In the genomic region with DNA sequence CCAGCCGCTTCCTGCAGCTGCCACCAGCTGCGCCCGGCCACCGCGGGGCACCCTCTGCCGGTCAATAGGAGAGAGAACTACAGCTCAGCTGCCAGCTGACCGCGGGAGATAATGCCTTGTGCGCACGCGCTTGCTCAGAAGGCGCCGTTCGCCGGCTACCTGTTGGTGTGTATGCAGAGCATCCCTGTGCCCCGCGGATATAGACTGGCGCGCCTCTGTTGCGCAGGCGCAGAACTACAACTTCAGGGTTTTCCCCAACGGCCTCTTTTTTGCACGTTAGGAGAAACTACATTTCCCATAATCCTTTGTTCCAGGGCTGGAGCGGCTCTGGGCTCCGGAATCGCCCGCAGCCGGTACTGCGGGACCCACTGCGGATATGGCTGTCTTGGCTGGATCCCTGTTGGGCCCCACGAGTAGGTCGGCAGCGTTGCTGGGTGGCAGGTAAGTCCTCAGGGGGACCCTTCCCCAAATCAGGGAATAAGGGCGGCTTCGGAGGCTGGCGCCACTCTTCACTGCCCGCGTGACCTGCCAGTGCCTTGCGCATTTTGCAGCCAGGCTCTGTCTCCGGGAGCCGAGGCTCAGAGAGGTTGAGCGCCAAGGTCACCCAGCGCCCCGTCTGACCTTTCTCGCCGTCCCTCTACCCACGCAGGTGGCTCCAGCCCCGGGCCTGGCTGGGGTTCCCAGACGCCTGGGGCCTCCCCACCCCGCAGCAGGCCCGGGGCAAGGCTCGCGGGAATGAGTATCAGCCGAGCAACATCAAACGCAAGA, we compare ENCODE assay signal across 1 cellular context.
TF ChIP-seq lines count a peak whose summit lies in the region.

A gene (plus strand): TSS at position 356 of the 768 bp plus-strand sequence. CDS start 21 bp downstream, at position 377.

TF ChIP-seq in K562, 482 proteins besides CTCF, POLR2A, EP300 and RAD21 (continued from another document):
- TF ChIP-seq, protein P1, sequence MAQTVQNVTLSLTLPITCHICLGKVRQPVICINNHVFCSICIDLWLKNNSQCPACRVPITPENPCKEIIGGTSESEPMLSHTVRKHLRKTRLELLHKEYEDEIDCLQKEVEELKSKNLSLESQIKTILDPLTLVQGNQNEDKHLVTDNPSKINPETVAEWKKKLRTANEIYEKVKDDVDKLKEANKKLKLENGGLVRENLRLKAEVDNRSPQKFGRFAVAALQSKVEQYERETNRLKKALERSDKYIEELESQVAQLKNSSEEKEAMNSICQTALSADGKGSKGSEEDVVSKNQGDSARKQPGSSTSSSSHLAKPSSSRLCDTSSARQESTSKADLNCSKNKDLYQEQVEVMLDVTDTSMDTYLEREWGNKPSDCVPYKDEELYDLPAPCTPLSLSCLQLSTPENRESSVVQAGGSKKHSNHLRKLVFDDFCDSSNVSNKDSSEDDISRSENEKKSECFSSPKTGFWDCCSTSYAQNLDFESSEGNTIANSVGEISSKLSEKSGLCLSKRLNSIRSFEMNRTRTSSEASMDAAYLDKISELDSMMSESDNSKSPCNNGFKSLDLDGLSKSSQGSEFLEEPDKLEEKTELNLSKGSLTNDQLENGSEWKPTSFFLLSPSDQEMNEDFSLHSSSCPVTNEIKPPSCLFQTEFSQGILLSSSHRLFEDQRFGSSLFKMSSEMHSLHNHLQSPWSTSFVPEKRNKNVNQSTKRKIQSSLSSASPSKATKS (CRISPR knock-in tag; IDR thresholded peaks at IDR 0.05), result no peak
- TF ChIP-seq PPARD (CRISPR knock-in tag; IDR thresholded peaks at IDR 0.05) (no peak), ZNF121 (CRISPR knock-in tag; conservative IDR thresholded peaks at IDR 0.05) (no peak), ERF (CRISPR knock-in tag; IDR thresholded peaks at IDR 0.05) (0 out of 2 replicates have a peak, but pooled peaks have one; percentile 66)
TF ChIP-seq in K562: peak in this region for 135.
